ENCODE assay signal across 9 cellular contexts in genomic region chr17:75619506-75620431, GRCh38. TPM values are rescaled to one million over a fixed set of nuclear protein-coding genes. Genes with fewer than 3 reads are reported as not detected.
DNase-seq lines count a peak whose midpoint lies in the region; ATAC-seq and TF ChIP-seq lines count a peak whose summit lies in the region.
"Had no signal": no experiment of that assay in that cellular context is flagged by ENCODE, and none has a peak within 500 bp of the region (broad histone marks: within the 10 kb centered on the region; RNA-seq: fewer than 3 reads in every experiment).

No MANE protein-coding gene starts in this region.

- TF ChIP-seq CTCF in CD4-positive, alpha-beta T cell (IDR thresholded peaks at IDR 0.05) = peak; percentile 25
- no peak for TF ChIP-seq CTCF in GM13976 (IDR thresholded peaks at IDR 0.05; ENCODE audit: borderline replicate concordance, control extremely low read depth, extremely low read depth, insufficient read depth, missing control alignments)
- TF ChIP-seq CTCF in fibroblast of lung (conservative IDR thresholded peaks at IDR 0.05 in 1 of 2, IDR thresholded peaks at IDR 0.05 in 1 of 2; ENCODE audit: low read depth in 1 of 2, low read length in 2 of 2) = peak; percentile 30 to 47
- TF ChIP-seq CTCF in transverse colon (IDR thresholded peaks at IDR 0.05) = peak in 4 of 5 experiments; percentile 22 to 40 (median 26)

- H3K27me3 Mint-ChIP-seq in CD4-positive, alpha-beta T cell = no peaks in the 10 kb centered on the region
- H3K27me3 Mint-ChIP-seq in natural killer cell treated with Interleukin-12 subunit alpha and Interleukin-12 subunit beta and Interleukin-15 and Interleukin-18, amount 100 ng/mL, for 72 hours = no peaks in the 10 kb centered on the region

- H3K4me1 Mint-ChIP-seq in CD4-positive, alpha-beta T cell (ENCODE audit: low read depth) = no peaks in the 10 kb centered on the region
- H3K4me1 Mint-ChIP-seq in natural killer cell treated with Interleukin-12 subunit alpha and Interleukin-12 subunit beta and Interleukin-15 and Interleukin-18, amount 100 ng/mL, for 72 hours (ENCODE audit: low read depth in 2 of 2) = peaks cover 0 to 2% of the 10 kb centered on the region in 2 donors

- H3K4me1 ChIP-seq in fibroblast of lung (ENCODE audit: control insufficient read depth, extremely low read depth, insufficient read depth, low read length) = no peaks in the 10 kb centered on the region
- H3K4me1 ChIP-seq in transverse colon = peaks cover 6 to 19% (median 10%) of the 10 kb centered on the region in 4 donors

- no peak overlapping the region for H3K27ac Mint-ChIP-seq in CD4-positive, alpha-beta T cell
- H3K27ac Mint-ChIP-seq in natural killer cell treated with Interleukin-12 subunit alpha and Interleukin-12 subunit beta and Interleukin-15 and Interleukin-18, amount 100 ng/mL, for 72 hours = no peak overlapping the region

- WGBS in transverse colon (ENCODE audit: low coverage in 1 of 2), 2 donors = 83% methylated on average over 34 of the region's 36 CpGs; no CpG with 5 or more reads in 1 of the 2 donors

- H3K36me3 Mint-ChIP-seq in CD4-positive, alpha-beta T cell (ENCODE audit: low read depth) = peaks cover 4% of the 10 kb centered on the region
- H3K36me3 Mint-ChIP-seq in natural killer cell treated with Interleukin-12 subunit alpha and Interleukin-12 subunit beta and Interleukin-15 and Interleukin-18, amount 100 ng/mL, for 72 hours = no peaks in the 10 kb centered on the region

- intact Hi-C loops in CD4-positive, alpha-beta T cell (cut with DNase I, micrococcal nuclease) = no loop called here
- intact Hi-C loops in transverse colon (cut with DNase I; ENCODE audit: low total_unique reads) = loop anchor here (10.0 kb wide), 1 partner anchor 675 kb away; no protein-coding TSS in a partner anchor

- H3K9me3 ChIP-seq in CD4-positive, alpha-beta T cell (ENCODE audit: control insufficient read depth, low read length) = no peaks in the 10 kb centered on the region
- H3K9me3 ChIP-seq in fibroblast of lung (ENCODE audit: control insufficient read depth, insufficient read depth, low read depth, low read length) = no peaks in the 10 kb centered on the region
- H3K9me3 ChIP-seq in transverse colon = no peaks in the 10 kb centered on the region
- H3K9me3 ChIP-seq: thoracic aorta had no signal

- no peak for TF ChIP-seq POLR2A in transverse colon (IDR thresholded peaks at IDR 0.05)

- H3K27ac ChIP-seq in CD4-positive, alpha-beta T cell (ENCODE audit: low read depth, low read length) = no peak overlapping the region
- H3K27ac ChIP-seq in fibroblast of lung (ENCODE audit: insufficient read depth, low read length) (no peak overlapping the region), transverse colon (no peak overlapping the region)
- H3K27ac ChIP-seq: thoracic aorta had no signal

- H3K9me3 Mint-ChIP-seq in CD4-positive, alpha-beta T cell = no peaks in the 10 kb centered on the region
- no peaks in the 10 kb centered on the region for H3K9me3 Mint-ChIP-seq in natural killer cell treated with Interleukin-12 subunit alpha and Interleukin-12 subunit beta and Interleukin-15 and Interleukin-18, amount 100 ng/mL, for 72 hours

- no peak overlapping the region for H2AFZ ChIP-seq in fibroblast of lung (ENCODE audit: low read length)

- in situ Hi-C loops in GM13976 (cut with MboI; ENCODE audit: low sequenced_read_pairs, unreplicated experiment) (loop anchor here (10.0 kb wide), 1 partner anchor 125 kb away; no protein-coding TSS in a partner anchor), transverse colon (cut with MboI; ENCODE audit: low pct_ligation_motif_present in 1 of 4, low pct_unique_long_range_greater_than_20kb in 1 of 4, low sequenced_read_pairs in 3 of 4) (no loop called here)

- H3K79me2 ChIP-seq in fibroblast of lung (ENCODE audit: control insufficient read depth, insufficient read depth, low read length) = no peaks in the 10 kb centered on the region

- no peaks in the 10 kb centered on the region for H3K36me3 ChIP-seq in fibroblast of lung (ENCODE audit: control insufficient read depth, insufficient read depth, low read length)
- no peaks in the 10 kb centered on the region for H3K36me3 ChIP-seq in transverse colon

- no peaks in the 10 kb centered on the region for H4K20me1 ChIP-seq in fibroblast of lung (ENCODE audit: control insufficient read depth, extremely low read depth, insufficient read depth, low read length)

- H3K9ac ChIP-seq in fibroblast of lung (ENCODE audit: insufficient read depth, low read length) = no peak overlapping the region

- no peak for ATAC-seq in CD4-positive, alpha-beta T cell (ENCODE audit: poor library complexity)
- no peak for ATAC-seq in natural killer cell treated with Interleukin-12 subunit alpha and Interleukin-12 subunit beta and Interleukin-15 and Interleukin-18, amount 100 ng/mL, for 72 hours

- no peak for TF ChIP-seq EP300 in transverse colon (IDR thresholded peaks at IDR 0.05; ENCODE audit: low read depth)

- no peaks in the 10 kb centered on the region for H3K27me3 ChIP-seq in CD4-positive, alpha-beta T cell (ENCODE audit: control insufficient read depth, insufficient read depth, low read length)
- H3K27me3 ChIP-seq in fibroblast of lung (ENCODE audit: control insufficient read depth, insufficient read depth, low read length) = no peaks in the 10 kb centered on the region
- no peaks in the 10 kb centered on the region for H3K27me3 ChIP-seq in transverse colon

- no peak overlapping the region for H3K4me2 ChIP-seq in fibroblast of lung (ENCODE audit: extremely low read depth, insufficient read depth, low read length)

- POLR2A ChIA-PET in CD4-positive, alpha-beta T cell (lab: Charles Lee) = no interaction called here

- no peak overlapping the region for H3K4me3 Mint-ChIP-seq in CD4-positive, alpha-beta T cell
- no peak overlapping the region for H3K4me3 Mint-ChIP-seq in natural killer cell treated with Interleukin-12 subunit alpha and Interleukin-12 subunit beta and Interleukin-15 and Interleukin-18, amount 100 ng/mL, for 72 hours

- H3K4me3 ChIP-seq in fibroblast of lung (replicated peaks in 1 of 4; ENCODE audit: control extremely low read depth in 1 of 4, insufficient read depth in 1 of 4, low read depth in 3 of 4, low read length in 4 of 4) (no peak overlapping the region), transverse colon (no peak overlapping the region)
- H3K4me3 ChIP-seq: thoracic aorta had no signal

- DNase-seq in CD4-positive, alpha-beta T cell = no peak
- DNase-seq in GM13976 (ENCODE audit: low spot score) (peak; percentile 64), RPMI8226 (peak; percentile 69), fibroblast of lung (ENCODE audit: low read depth in 2 of 2) (peak; percentile 14 to 49), transverse colon (no peak), kidney glomerular epithelial cell (lab: John Stamatoyannopoulos, UW) (no peak)
- no peak for DNase-seq in natural killer cell treated with Interleukin-12 subunit alpha and Interleukin-12 subunit beta and Interleukin-15 and Interleukin-18, amount 100 ng/mL, for 72 hours (ENCODE audit: low spot score)
- DNase-seq in effector CD4-positive, alpha-beta T cell = no peak

- CTCF ChIA-PET in CD4-positive, alpha-beta T cell (lab: Charles Lee) = interaction anchor here (2.1 kb wide), 1 partner anchor 14 kb away, joined by 8 read pairs; the partner anchor contains the start of gene SMIM5

RNA-seq across cellular contexts. Expression of gene SMIM5, which starts 13.5 kb away (rescaled TPM):
- 1 to 10 TPM in 1 of 2 experiments, under 1 TPM in 1; 0.75 to 1.3 TPM for total RNA-seq in CD4-positive, alpha-beta T cell
- under 0.01 and 0.17 TPM in 2 replicates for total RNA-seq in fibroblast of lung
- 0.05 TPM in 1 of 2 replicates, not detected in the other for polyA plus RNA-seq in fibroblast of lung
- 0.10 TPM in 1 of 2 replicates, not detected in the other for polyA plus RNA-seq in fibroblast of lung (2012)
- polyA minus RNA-seq in fibroblast of lung (ENCODE audit: low replicate concordance) = not detected in 2 replicates
- total RNA-seq in transverse colon = 10 to 100 TPM in 3 of 4 donors, not detected in 1; 31.3 to 71.4 (median 50.0) TPM
- total RNA-seq in natural killer cell treated with Interleukin-12 subunit alpha and Interleukin-12 subunit beta and Interleukin-15 and Interleukin-18, amount 100 ng/mL, for 72 hours = under 1 TPM; 0.29 to 0.36 TPM

RNA-seq across cellular contexts. Expression of gene MYO15B, which starts 32.2 kb away (rescaled TPM):
- 100 to 1,000 TPM; 202 to 209 TPM for total RNA-seq in CD4-positive, alpha-beta T cell
- 4.6 and 14.4 TPM in 2 replicates for total RNA-seq in fibroblast of lung
- polyA plus RNA-seq in fibroblast of lung = 0.17 and 0.49 TPM in 2 replicates
- 0.37 and 0.43 TPM in 2 replicates for polyA plus RNA-seq in fibroblast of lung (2012)
- polyA minus RNA-seq in fibroblast of lung (ENCODE audit: low replicate concordance) = 1.9 TPM in 1 of 2 replicates, not detected in the other
- total RNA-seq in transverse colon = 1,000 to 10,000 TPM in 1 of 4 donors, 100 to 1,000 TPM in 2, 10 to 100 TPM in 1; 59.3 to 1,778 (median 829) TPM
- total RNA-seq in natural killer cell treated with Interleukin-12 subunit alpha and Interleukin-12 subunit beta and Interleukin-15 and Interleukin-18, amount 100 ng/mL, for 72 hours = 10 to 100 TPM; 49.0 to 66.7 TPM

RNA-seq across cellular contexts. Expression of gene RECQL5, which starts 47.2 kb away (rescaled TPM):
- total RNA-seq in CD4-positive, alpha-beta T cell = 10 to 100 TPM; 16.4 to 17.7 TPM
- total RNA-seq in fibroblast of lung (18.5 and 26.3 TPM in 2 replicates), transverse colon (100 to 1,000 TPM in 2 of 4 donors, 10 to 100 TPM in 2; 25.1 to 129 (median 80.3) TPM)
- polyA plus RNA-seq in fibroblast of lung = 8.4 and 9.9 TPM in 2 replicates
- polyA plus RNA-seq in fibroblast of lung (2012) = 7.7 and 11.5 TPM in 2 replicates
- 29.8 and 33.3 TPM in 2 replicates for polyA minus RNA-seq in fibroblast of lung (ENCODE audit: low replicate concordance)
- 10 to 100 TPM; 32.6 to 59.7 TPM for total RNA-seq in natural killer cell treated with Interleukin-12 subunit alpha and Interleukin-12 subunit beta and Interleukin-15 and Interleukin-18, amount 100 ng/mL, for 72 hours

RNA-seq across cellular contexts. Expression of gene SAP30BP, which starts 47.4 kb away (rescaled TPM):
- 100 to 1,000 TPM; 209 to 227 TPM for total RNA-seq in CD4-positive, alpha-beta T cell
- total RNA-seq in fibroblast of lung (40.6 and 43.9 TPM in 2 replicates), transverse colon (10 to 100 TPM; 49.0 to 83.8 (median 71.4) TPM)
- 61.0 and 84.5 TPM in 2 replicates for polyA plus RNA-seq in fibroblast of lung
- polyA plus RNA-seq in fibroblast of lung (2012) = 63.7 and 84.5 TPM in 2 replicates
- polyA minus RNA-seq in fibroblast of lung (ENCODE audit: low replicate concordance) = 49.4 and 52.1 TPM in 2 replicates
- 100 to 1,000 TPM; 129 TPM for total RNA-seq in natural killer cell treated with Interleukin-12 subunit alpha and Interleukin-12 subunit beta and Interleukin-15 and Interleukin-18, amount 100 ng/mL, for 72 hours

Comparison
In these comparisons a context has a peak if more than half of its experiments do, and no peak if none do; other contexts are left out.
1. DNase-seq: peak in GM13976 (single experiment), RPMI8226 (single experiment) and fibroblast of lung (2 of 2); none in CD4-positive, alpha-beta T cell (0 of 10), transverse colon (single experiment), kidney glomerular epithelial cell (single experiment), natural killer cell treated with Interleukin-12 subunit alpha and Interleukin-12 subunit beta and Interleukin-15 and Interleukin-18, amount 100 ng/mL, for 72 hours (single experiment) and effector CD4-positive, alpha-beta T cell (single experiment).